In genomic region chr19:52237771-52238400, GRCh38 we compare ENCODE assay signal across 8 cellular contexts. TPM values are rescaled to one million over a fixed set of nuclear protein-coding genes. Genes with fewer than 3 reads are reported as not detected.
A peak's percentile ranks its signal among the peaks of the same experiment; 100 is the strongest.
DNase-seq lines count a peak whose midpoint lies in the region; ATAC-seq, FAIRE-seq and TF ChIP-seq lines count a peak whose summit lies in the region.

No MANE protein-coding gene starts in this region.

- no peaks in the 10 kb centered on the region for H3K4me1 Mint-ChIP-seq in activated CD4-positive, alpha-beta memory T cell treated with anti-CD3 and anti-CD28 coated beads, Interleukin-2, amount 10 ng/mL, durations not matched to agents 7 days and 5 days
- peaks cover 0 to 5% of the 10 kb centered on the region in 2 donors for H3K4me1 Mint-ChIP-seq in effector memory CD8-positive, alpha-beta T cell (ENCODE audit: low read depth in 2 of 2)

- FAIRE-seq in A204.1 (lab: Jason Lieb, UNC): peak; percentile 97

- DNase-seq in GM12865 (ENCODE audit: low read depth): peak; percentile 65
- peak; percentile 61 for DNase-seq in NCI-H345 (lab: John Stamatoyannopoulos, UW)
- DNase-seq in activated CD4-positive, alpha-beta memory T cell treated with anti-CD3 and anti-CD28 coated beads, Interleukin-2, amount 10 ng/mL, durations not matched to agents 7 days and 5 days: peak; percentile 64
- peak; percentile 32 to 54 (median 39) for DNase-seq in effector memory CD8-positive, alpha-beta T cell
- DNase-seq in myocyte (ENCODE audit: low read depth): peak; percentile 71
- DNase-seq in stimulated activated CD8-positive, alpha-beta memory T cell treated with anti-CD3 and anti-CD28 coated beads, Interleukin-7, amount 100 ng/mL, for 24 hours (ENCODE audit: low read depth): peak; percentile 10

- H3K9me3 Mint-ChIP-seq in activated CD4-positive, alpha-beta memory T cell treated with anti-CD3 and anti-CD28 coated beads, Interleukin-2, amount 10 ng/mL, durations not matched to agents 7 days and 5 days: no peaks in the 10 kb centered on the region
- no peaks in the 10 kb centered on the region for H3K9me3 Mint-ChIP-seq in effector memory CD8-positive, alpha-beta T cell

- TF ChIP-seq CTCF in GM12865 (IDR thresholded peaks at IDR 0.05; ENCODE audit: insufficient read depth, low read depth, low read length, missing control alignments): peak; percentile 87

- no peak overlapping the region for H3K4me3 ChIP-seq in GM12865 (ENCODE audit: low read depth, low read length)

- no peak overlapping the region for H3K4me3 Mint-ChIP-seq in activated CD4-positive, alpha-beta memory T cell treated with anti-CD3 and anti-CD28 coated beads, Interleukin-2, amount 10 ng/mL, durations not matched to agents 7 days and 5 days
- H3K4me3 Mint-ChIP-seq in effector memory CD8-positive, alpha-beta T cell: no peak overlapping the region

- no peak overlapping the region for H3K27ac Mint-ChIP-seq in activated CD4-positive, alpha-beta memory T cell treated with anti-CD3 and anti-CD28 coated beads, Interleukin-2, amount 10 ng/mL, durations not matched to agents 7 days and 5 days
- no peak overlapping the region for H3K27ac Mint-ChIP-seq in effector memory CD8-positive, alpha-beta T cell

- POLR2A ChIA-PET in activated CD4-positive, alpha-beta memory T cell treated with anti-CD3 and anti-CD28 coated beads, Interleukin-2, amount 10 ng/mL, durations not matched to agents 7 days and 5 days (lab: Charles Lee): interaction anchor here (0.7 to 1.3 kb wide), 4 partner anchors 10 to 230 kb away, joined by 3 to 5 read pairs (median 4); partner anchors contain the start of genes ZNF615 and ZNF616

- no peaks in the 10 kb centered on the region for H3K36me3 Mint-ChIP-seq in activated CD4-positive, alpha-beta memory T cell treated with anti-CD3 and anti-CD28 coated beads, Interleukin-2, amount 10 ng/mL, durations not matched to agents 7 days and 5 days (ENCODE audit: low read depth)
- peaks cover 4% of the 10 kb centered on the region for H3K36me3 Mint-ChIP-seq in effector memory CD8-positive, alpha-beta T cell (ENCODE audit: insufficient read depth)

- CTCF ChIA-PET in activated CD4-positive, alpha-beta memory T cell treated with anti-CD3 and anti-CD28 coated beads, Interleukin-2, amount 10 ng/mL, durations not matched to agents 7 days and 5 days (lab: Charles Lee): interaction anchor here (0.7 to 2.2 kb wide), 11 partner anchors 11 to 230 kb away, joined by 3 to 9 read pairs (median 3); partner anchors contain the start of genes PPP2R1A, ZNF615 and ZNF616

- H3K27me3 Mint-ChIP-seq in activated CD4-positive, alpha-beta memory T cell treated with anti-CD3 and anti-CD28 coated beads, Interleukin-2, amount 10 ng/mL, durations not matched to agents 7 days and 5 days: no peaks in the 10 kb centered on the region
- peaks cover 0 to 8% of the 10 kb centered on the region in 2 donors for H3K27me3 Mint-ChIP-seq in effector memory CD8-positive, alpha-beta T cell

- peak; percentile 69 for ATAC-seq in effector memory CD8-positive, alpha-beta T cell (replicated peaks)
- ATAC-seq in GM21717 (IDR thresholded peaks at IDR 0.05; ENCODE audit: unreplicated experiment): no peak

RNA-seq across cellular contexts. Expression of gene ZNF766, which starts 31.5 kb away (rescaled TPM):
- 10 to 100 TPM; 23.3 to 24.1 TPM for total RNA-seq in activated CD4-positive, alpha-beta memory T cell treated with anti-CD3 and anti-CD28 coated beads, Interleukin-2, amount 10 ng/mL, durations not matched to agents 7 days and 5 days
- 12.1 and 12.7 TPM in 2 replicates for total RNA-seq in myocyte
- 5.1 TPM for polyA plus RNA-seq in myocyte (2012)

RNA-seq across cellular contexts. Expression of gene PPP2R1A, which starts 48.0 kb away (rescaled TPM):
- total RNA-seq in activated CD4-positive, alpha-beta memory T cell treated with anti-CD3 and anti-CD28 coated beads, Interleukin-2, amount 10 ng/mL, durations not matched to agents 7 days and 5 days: 100 to 1,000 TPM; 203 to 209 TPM
- total RNA-seq in myocyte: 351 and 428 TPM in 2 replicates
- polyA plus RNA-seq in myocyte (2012): 469 TPM

RNA-seq across cellular contexts. Expression of gene ZNF480, which starts 59.1 kb away (rescaled TPM):
- 10 to 100 TPM; 12.4 to 14.0 TPM for total RNA-seq in activated CD4-positive, alpha-beta memory T cell treated with anti-CD3 and anti-CD28 coated beads, Interleukin-2, amount 10 ng/mL, durations not matched to agents 7 days and 5 days
- 6.6 and 8.3 TPM in 2 replicates for total RNA-seq in myocyte
- 8.3 TPM for polyA plus RNA-seq in myocyte (2012)

Comparison
In these comparisons a context has a peak if more than half of its experiments do, and no peak if none do; other contexts are left out.
1. DNase-seq: peak in every context shown above with its lines; median percentile 71 in myocyte; 65 in GM12865; 64 in activated CD4-positive, alpha-beta memory T cell treated with anti-CD3 and anti-CD28 coated beads, Interleukin-2, amount 10 ng/mL, durations not matched to agents 7 days and 5 days; 61 in NCI-H345; 39 in effector memory CD8-positive, alpha-beta T cell; 10 in stimulated activated CD8-positive, alpha-beta memory T cell treated with anti-CD3 and anti-CD28 coated beads, Interleukin-7, amount 100 ng/mL, for 24 hours.